Comparison of ENCODE assay signal across 15 cellular contexts in genomic region chr6:128275030-128275429, GRCh38.
DNase-seq lines count a peak whose midpoint lies in the region; ATAC-seq and TF ChIP-seq lines count a peak whose summit lies in the region.
"Had no signal": no experiment of that assay in that cellular context is flagged by ENCODE, and none has a peak within 500 bp of the region (broad histone marks: within the 10 kb centered on the region; RNA-seq: fewer than 3 reads in every experiment).

No MANE protein-coding gene starts in this region.

- H3K36me3 Mint-ChIP-seq in activated naive CD4-positive, alpha-beta T cell treated with anti-CD3 and anti-CD28 coated beads, Interleukin-2, amount 50 U/mL, for 72 hours = no peaks in the 10 kb centered on the region
- H3K36me3 Mint-ChIP-seq in activated naive CD4-positive, alpha-beta T cell treated with anti-CD3 and anti-CD28 coated beads, Interleukin-2, amount 10 ng/mL, durations not matched to agents 7 days and 5 days = no peaks in the 10 kb centered on the region
- H3K36me3 Mint-ChIP-seq in activated naive CD8-positive, alpha-beta T cell treated with anti-CD3 and anti-CD28 coated beads, Interleukin-2, amount 50 U/mL, for 24 hours (ENCODE audit: low read depth) = no peaks in the 10 kb centered on the region
- H3K36me3 Mint-ChIP-seq in stimulated activated effector memory CD8-positive, alpha-beta T cell treated with anti-CD3 and anti-CD28 coated beads, Interleukin-12 subunit alpha, Interleukin-12 subunit beta, amount 100 ng/mL, for 72 hours = no peaks in the 10 kb centered on the region
- H3K36me3 Mint-ChIP-seq: memory B cell, T-cell had no signal

- 63 to 66% methylated on average over 1 of the region's 1 CpG for WGBS in upper lobe of left lung, 2 donors

- H3K9me3 ChIP-seq in upper lobe of left lung = no peaks in the 10 kb centered on the region
- H3K9me3 ChIP-seq: spleen had no signal

- ATAC-seq in activated naive CD4-positive, alpha-beta T cell treated with anti-CD3 and anti-CD28 coated beads, Interleukin-2, amount 50 U/mL, for 72 hours = peak; percentile 59 to 99
- ATAC-seq in activated naive CD8-positive, alpha-beta T cell treated with anti-CD3 and anti-CD28 coated beads, Interleukin-2, amount 50 U/mL, for 24 hours = peak; percentile 68
- ATAC-seq in stimulated activated effector memory CD8-positive, alpha-beta T cell treated with anti-CD3 and anti-CD28 coated beads, Interleukin-12 subunit alpha, Interleukin-12 subunit beta, amount 100 ng/mL, for 72 hours = peak; percentile 86
- ATAC-seq in upper lobe of left lung (ENCODE audit: low FRiP score in 2 of 2) = no peak
- ATAC-seq: K562, T-cell had no signal

- TF ChIP-seq EP300 in upper lobe of left lung (IDR thresholded peaks at IDR 0.05) = no peak

- TF ChIP-seq POLR2A in upper lobe of left lung (IDR thresholded peaks at IDR 0.05) = no peak

- H3K27me3 ChIP-seq in upper lobe of left lung = no peaks in the 10 kb centered on the region
- H3K27me3 ChIP-seq: spleen had no signal

- peaks cover 6% of the 10 kb centered on the region for H3K4me1 Mint-ChIP-seq in activated naive CD4-positive, alpha-beta T cell treated with anti-CD3 and anti-CD28 coated beads, Interleukin-2, amount 10 ng/mL, durations not matched to agents 7 days and 5 days
- peaks cover 8% of the 10 kb centered on the region for H3K4me1 Mint-ChIP-seq in activated naive CD8-positive, alpha-beta T cell treated with anti-CD3 and anti-CD28 coated beads, Interleukin-2, amount 50 U/mL, for 24 hours
- H3K4me1 Mint-ChIP-seq in stimulated activated effector memory CD8-positive, alpha-beta T cell treated with anti-CD3 and anti-CD28 coated beads, Interleukin-12 subunit alpha, Interleukin-12 subunit beta, amount 100 ng/mL, for 72 hours = no peaks in the 10 kb centered on the region
- H3K4me1 Mint-ChIP-seq: memory B cell had no signal

- no peaks in the 10 kb centered on the region for H3K27me3 Mint-ChIP-seq in activated naive CD4-positive, alpha-beta T cell treated with anti-CD3 and anti-CD28 coated beads, Interleukin-2, amount 10 ng/mL, durations not matched to agents 7 days and 5 days
- no peaks in the 10 kb centered on the region for H3K27me3 Mint-ChIP-seq in activated naive CD8-positive, alpha-beta T cell treated with anti-CD3 and anti-CD28 coated beads, Interleukin-2, amount 50 U/mL, for 24 hours
- H3K27me3 Mint-ChIP-seq: memory B cell, T-cell had no signal

- CTCF ChIA-PET in activated naive CD4-positive, alpha-beta T cell treated with anti-CD3 and anti-CD28 coated beads, Interleukin-2, amount 10 ng/mL, durations not matched to agents 7 days and 5 days (lab: Charles Lee) = interaction anchor here (0.7 to 1.1 kb wide), 2 partner anchors 12 to 53 kb away, joined by 3 read pairs; no protein-coding TSS in a partner anchor

- no peaks in the 10 kb centered on the region for H3K36me3 ChIP-seq in upper lobe of left lung
- H3K36me3 ChIP-seq: spleen had no signal

- no peaks in the 10 kb centered on the region for H3K9me3 Mint-ChIP-seq in activated naive CD4-positive, alpha-beta T cell treated with anti-CD3 and anti-CD28 coated beads, Interleukin-2, amount 50 U/mL, for 72 hours
- H3K9me3 Mint-ChIP-seq in activated naive CD4-positive, alpha-beta T cell treated with anti-CD3 and anti-CD28 coated beads, Interleukin-2, amount 10 ng/mL, durations not matched to agents 7 days and 5 days = no peaks in the 10 kb centered on the region
- H3K9me3 Mint-ChIP-seq in activated naive CD8-positive, alpha-beta T cell treated with anti-CD3 and anti-CD28 coated beads, Interleukin-2, amount 50 U/mL, for 24 hours = no peaks in the 10 kb centered on the region
- no peaks in the 10 kb centered on the region for H3K9me3 Mint-ChIP-seq in stimulated activated effector memory CD8-positive, alpha-beta T cell treated with anti-CD3 and anti-CD28 coated beads, Interleukin-12 subunit alpha, Interleukin-12 subunit beta, amount 100 ng/mL, for 72 hours
- H3K9me3 Mint-ChIP-seq: memory B cell, T-cell had no signal

- no peak overlapping the region for H3K4me3 Mint-ChIP-seq in activated naive CD4-positive, alpha-beta T cell treated with anti-CD3 and anti-CD28 coated beads, Interleukin-2, amount 10 ng/mL, durations not matched to agents 7 days and 5 days
- H3K4me3 Mint-ChIP-seq in activated naive CD8-positive, alpha-beta T cell treated with anti-CD3 and anti-CD28 coated beads, Interleukin-2, amount 50 U/mL, for 24 hours = no peak overlapping the region
- no peak overlapping the region for H3K4me3 Mint-ChIP-seq in stimulated activated effector memory CD8-positive, alpha-beta T cell treated with anti-CD3 and anti-CD28 coated beads, Interleukin-12 subunit alpha, Interleukin-12 subunit beta, amount 100 ng/mL, for 72 hours
- H3K4me3 Mint-ChIP-seq: memory B cell, T-cell had no signal

- no peak overlapping the region for H3K27ac ChIP-seq in upper lobe of left lung
- H3K27ac ChIP-seq: spleen had no signal

- no peak for DNase-seq in activated naive CD4-positive, alpha-beta T cell treated with anti-CD3 and anti-CD28 coated beads, Interleukin-2, amount 50 U/mL, for 72 hours (ENCODE audit: low spot score in 2 of 2)
- no peak for DNase-seq in activated naive CD4-positive, alpha-beta T cell treated with anti-CD3 and anti-CD28 coated beads, Interleukin-2, amount 10 ng/mL, durations not matched to agents 7 days and 5 days
- no peak for DNase-seq in activated naive CD8-positive, alpha-beta T cell treated with anti-CD3 and anti-CD28 coated beads, Interleukin-2, amount 50 U/mL, for 24 hours
- DNase-seq in fibroblast of villous mesenchyme (ENCODE audit: low read depth) (peak; percentile 58), upper lobe of left lung (no peak), NCI-H1092 treated with DMSO at 0.1 percent for 48 hours (lab: John Stamatoyannopoulos, UW) (no peak), cerebellar cortex (ENCODE audit: low spot score) (no peak)
- DNase-seq in stimulated activated effector memory CD8-positive, alpha-beta T cell treated with anti-CD3 and anti-CD28 coated beads, Interleukin-12 subunit alpha, Interleukin-12 subunit beta, amount 100 ng/mL, for 72 hours (ENCODE audit: low spot score in 2 of 2) = no peak
- DNase-seq: cortex of kidney, NCI-H1105 treated with DMSO at 0.1 percent for 48 hours, occipital lobe, spleen, T-cell had no signal

- H3K4me1 ChIP-seq in upper lobe of left lung = peaks cover 0 to 5% (median 0%) of the 10 kb centered on the region in 4 donors
- H3K4me1 ChIP-seq: spleen had no signal

- TF ChIP-seq CTCF in fibroblast of villous mesenchyme (IDR thresholded peaks at IDR 0.05; ENCODE audit: insufficient read depth, low read depth, low read length) (no peak), upper lobe of left lung (IDR thresholded peaks at IDR 0.05) (no peak)

- no peak overlapping the region for H3K27ac Mint-ChIP-seq in activated naive CD4-positive, alpha-beta T cell treated with anti-CD3 and anti-CD28 coated beads, Interleukin-2, amount 50 U/mL, for 72 hours
- no peak overlapping the region for H3K27ac Mint-ChIP-seq in activated naive CD4-positive, alpha-beta T cell treated with anti-CD3 and anti-CD28 coated beads, Interleukin-2, amount 10 ng/mL, durations not matched to agents 7 days and 5 days
- H3K27ac Mint-ChIP-seq in activated naive CD8-positive, alpha-beta T cell treated with anti-CD3 and anti-CD28 coated beads, Interleukin-2, amount 50 U/mL, for 24 hours = no peak overlapping the region
- H3K27ac Mint-ChIP-seq in stimulated activated effector memory CD8-positive, alpha-beta T cell treated with anti-CD3 and anti-CD28 coated beads, Interleukin-12 subunit alpha, Interleukin-12 subunit beta, amount 100 ng/mL, for 72 hours = no peak overlapping the region
- H3K27ac Mint-ChIP-seq: memory B cell, T-cell had no signal

- H3K4me3 ChIP-seq in fibroblast of villous mesenchyme (ENCODE audit: low read depth, low read length) (no peak overlapping the region), upper lobe of left lung (no peak overlapping the region)
- H3K4me3 ChIP-seq: K562, spleen had no signal

Comparison
In these comparisons a context has a peak if more than half of its experiments do, and no peak if none do; other contexts are left out.
1. ATAC-seq: peak in activated naive CD4-positive, alpha-beta T cell treated with anti-CD3 and anti-CD28 coated beads, Interleukin-2, amount 50 U/mL, for 72 hours (2 of 2), activated naive CD8-positive, alpha-beta T cell treated with anti-CD3 and anti-CD28 coated beads, Interleukin-2, amount 50 U/mL, for 24 hours (single experiment) and stimulated activated effector memory CD8-positive, alpha-beta T cell treated with anti-CD3 and anti-CD28 coated beads, Interleukin-12 subunit alpha, Interleukin-12 subunit beta, amount 100 ng/mL, for 72 hours (single experiment); none in upper lobe of left lung (0 of 2).